ENCODE assay signal across 32 cellular contexts in genomic region chr20:57527728-57528127, GRCh38. TPM values are rescaled to one million over a fixed set of nuclear protein-coding genes. Genes with fewer than 3 reads are reported as not detected.
"Had no signal": no experiment of that assay in that cellular context is flagged by ENCODE, and none has a peak within 500 bp of the region (broad histone marks: within the 10 kb centered on the region; RNA-seq: fewer than 3 reads in every experiment).

No MANE protein-coding gene starts in this region.

- H3K36me3 ChIP-seq: neutrophil, spleen, stomach, thoracic aorta, thyroid gland, tibial nerve, upper lobe of left lung, vagina had no signal

- DNase-seq: naive thymus-derived CD8-positive, alpha-beta T cell; nucleus accumbens; posterior cingulate gyrus; psoas muscle; right cardiac atrium; spleen; stimulated activated CD4-positive, alpha-beta T cell treated with anti-CD3 and anti-CD28 coated beads, Interleukin-12 subunit alpha, Interleukin-12 subunit beta, amount 100 ng/mL, for 4 hours; stimulated activated CD4-positive, alpha-beta T cell treated with anti-CD3 and anti-CD28 coated beads, Interleukin-1b, Interleukin-23, amount 100 ng/mL, for 48 hours; stimulated activated CD4-positive, alpha-beta T cell treated with anti-CD3 and anti-CD28 coated beads, Interleukin-4, amount 100 ng/mL, for 1 hour; stimulated activated naive B cell treated with anti-CD40 and anti-IgM and Interleukin-4, amounts not matched to agents 10 μg/mL and 1 μg/mL and 100 μg/mL, for 72 hours; stimulated activated naive CD4-positive, alpha-beta T cell treated with Interleukin-2 at 50 U/mL for 16 hours; stomach; thyroid gland; trophoblast cell had no signal

- H3K27ac ChIP-seq: neutrophil, parathyroid adenoma, psoas muscle, skin epidermis, spleen, stomach, thoracic aorta, thyroid gland, tibial nerve, upper lobe of left lung, vagina had no signal

- H3K9me3 ChIP-seq: neutrophil, psoas muscle, spleen, stomach, thoracic aorta, thyroid gland, tibial nerve, upper lobe of left lung, vagina had no signal

- H3K27me3 ChIP-seq: spleen, stomach, thyroid gland, tibial nerve, upper lobe of left lung, vagina had no signal

- H3K9ac ChIP-seq: parathyroid adenoma had no signal

- H3K4me3 ChIP-seq: psoas muscle, skin epidermis, smooth muscle cell, spleen, stomach, thoracic aorta, thyroid gland, tibial nerve, upper lobe of left lung, vagina had no signal

- ATAC-seq: naive thymus-derived CD8-positive, alpha-beta T cell; natural killer cell treated with Interleukin-12 subunit alpha and Interleukin-12 subunit beta and Interleukin-15 and Interleukin-18, amount 100 ng/mL, for 72 hours; psoas muscle; right cardiac atrium; sciatic nerve; stimulated activated effector memory CD8-positive, alpha-beta T cell treated with anti-CD3 and anti-CD28 coated beads, Interleukin-12 subunit alpha, Interleukin-12 subunit beta, amount 100 ng/mL, for 72 hours; stimulated activated naive B cell treated with anti-CD40 and anti-IgM and Interleukin-4, amounts not matched to agents 10 μg/mL and 1 μg/mL and 100 μg/mL, for 72 hours had no signal

- H3K4me1 ChIP-seq: parathyroid adenoma, psoas muscle, spleen, thyroid gland, tibial nerve, upper lobe of left lung, vagina had no signal

RNA-seq across cellular contexts. Expression of gene CTCFL, which starts 2.8 kb away (rescaled TPM):
- total RNA-seq: naive thymus-derived CD8-positive, alpha-beta T cell; natural killer cell treated with Interleukin-12 subunit alpha and Interleukin-12 subunit beta and Interleukin-15 and Interleukin-18, amount 100 ng/mL, for 72 hours; omental fat pad; osteocyte; progenitor cell of endocrine pancreas; psoas muscle; renal cortical epithelial cell; right cardiac atrium; smooth muscle cell; stomach; temporal lobe; thoracic aorta; tibial nerve; ureter; vagina had no signal
- polyA plus RNA-seq: naive thymus-derived CD8-positive, alpha-beta T cell; psoas muscle; right cardiac atrium; smooth muscle cell; stomach had no signal

RNA-seq across cellular contexts. Expression of gene PCK1, which starts 33.2 kb away (rescaled TPM):
- total RNA-seq: naive thymus-derived CD8-positive, alpha-beta T cell; natural killer cell treated with Interleukin-12 subunit alpha and Interleukin-12 subunit beta and Interleukin-15 and Interleukin-18, amount 100 ng/mL, for 72 hours; neural crest cell; osteocyte; progenitor cell of endocrine pancreas; smooth muscle cell had no signal
- polyA plus RNA-seq: naive thymus-derived CD8-positive, alpha-beta T cell; smooth muscle cell had no signal
